In genomic region chr12:49331360-49332222, GRCh38 we compare ENCODE assay signal across 9 cellular contexts. TPM values are rescaled to one million over a fixed set of nuclear protein-coding genes. Genes with fewer than 3 reads are reported as not detected.
A peak's percentile ranks its signal among the peaks of the same experiment; 100 is the strongest.
DNase-seq lines count a peak whose midpoint lies in the region; ATAC-seq, FAIRE-seq and TF ChIP-seq lines count a peak whose summit lies in the region.
"Had no signal": no experiment of that assay in that cellular context is flagged by ENCODE, and none has a peak within 500 bp of the region (broad histone marks: within the 10 kb centered on the region; RNA-seq: fewer than 3 reads in every experiment).

No MANE protein-coding gene starts in this region.

- H3K4me3 ChIP-seq in pancreas: peak overlapping the region in 1 of 4 donors; percentile 12

- H3K27me3 ChIP-seq in pancreas: peaks cover 0 to 8% (median 6%) of the 10 kb centered on the region in 4 donors

- H3K9me3 ChIP-seq in pancreas: no peaks in the 10 kb centered on the region

- no peaks in the 10 kb centered on the region for H3K36me3 ChIP-seq in pancreas

- peak; percentile 91 to 98 (median 96) for ATAC-seq in pancreas
- ATAC-seq in GM21717 (IDR thresholded peaks at IDR 0.05; ENCODE audit: unreplicated experiment): no peak

- H3K4me1 ChIP-seq in pancreas: peaks cover 0 to 4% (median 3%) of the 10 kb centered on the region in 3 donors

- DNase-seq in DMS114 treated with DMSO at 0.1 percent for 48 hours (lab: John Stamatoyannopoulos, UW; ENCODE audit: unreplicated experiment) (peak; percentile 42), HuH-7.5 (ENCODE audit: low spot score) (peak; percentile 96), frontal cortex (ENCODE audit: low spot score in 2 of 2) (peak; percentile 80 to 89), pancreas (peak in 5 of 6 donors; percentile 64 to 88 (median 79)), activated gamma-delta T cell (lab: John Stamatoyannopoulos, UW) (no peak), NCI-H2107 treated with DMSO at 0.1 percent for 48 hours (lab: John Stamatoyannopoulos, UW; ENCODE audit: unreplicated experiment) (no peak)
- DNase-seq: activated B cell treated with CpG ODN at 0.5 μM for 24 hours had no signal

- intact Hi-C loops in pancreas (cut with DNase I): no loop called here

- TF ChIP-seq CTCF in pancreas (IDR thresholded peaks at IDR 0.05): peak; percentile 56 to 76 (median 66)

- no peak overlapping the region for H3K27ac ChIP-seq in pancreas

- FAIRE-seq in TTC549 (lab: Jason Lieb, UNC) (peak; percentile 83), frontal cortex (lab: Jason Lieb, UNC) (no peak), pancreas (lab: Jason Lieb, UNC) (no peak)

- WGBS in pancreas, 2 donors: 31 to 33% methylated on average over 11 of the region's 11 CpGs

RNA-seq across cellular contexts. Expression of gene C1QL4, which starts 5.4 kb away (rescaled TPM):
- total RNA-seq in frontal cortex (0.41 TPM), pancreas (not detected)
- polyA plus RNA-seq in pancreas: not detected
- total RNA-seq: activated B cell treated with CpG ODN at 0.5 μM for 24 hours had no signal

RNA-seq across cellular contexts. Expression of gene TROAP, which starts 8.5 kb away (rescaled TPM):
- total RNA-seq in frontal cortex: 2.9 TPM
- 1 to 10 TPM in 1 of 6 donors, under 1 TPM in 4, not detected in 1; 0.08 to 1.3 (median 0.41) TPM for total RNA-seq in pancreas
- polyA plus RNA-seq in pancreas: under 1 TPM; 0.46 to 0.52 TPM

RNA-seq across cellular contexts. Expression of gene DNAJC22, which starts 15.1 kb away (rescaled TPM):
- under 0.01 TPM for total RNA-seq in frontal cortex
- 10 to 100 TPM in 2 of 6 donors, 1 to 10 TPM in 4; 5.6 to 11.9 (median 8.3) TPM for total RNA-seq in pancreas
- polyA plus RNA-seq in pancreas: 1 to 10 TPM; 4.0 to 7.6 TPM
- total RNA-seq: activated B cell treated with CpG ODN at 0.5 μM for 24 hours had no signal

RNA-seq across cellular contexts. Expression of gene SPATS2, which starts 35.7 kb away (rescaled TPM):
- total RNA-seq in frontal cortex: 50.5 TPM
- 10 to 100 TPM in 2 of 6 donors, 1 to 10 TPM in 4; 7.2 to 12.5 (median 8.6) TPM for total RNA-seq in pancreas
- 10 to 100 TPM; 10.1 to 10.6 TPM for polyA plus RNA-seq in pancreas

RNA-seq across cellular contexts. Expression of gene PRPH, which starts 36.6 kb away (rescaled TPM):
- 0.82 TPM for total RNA-seq in frontal cortex
- total RNA-seq in pancreas: 1 to 10 TPM in 3 of 6 donors, under 1 TPM in 3; 0.44 to 1.9 (median 0.96) TPM
- polyA plus RNA-seq in pancreas: 10 to 100 TPM in 1 of 2 donors, 1 to 10 TPM in 1; 5.3 to 18.7 TPM
- total RNA-seq: activated B cell treated with CpG ODN at 0.5 μM for 24 hours had no signal

Comparison
In these comparisons a context has a peak if more than half of its experiments do, and no peak if none do; other contexts are left out.
1. DNase-seq: peak in DMS114 treated with DMSO at 0.1 percent for 48 hours (single experiment), HuH-7.5 (single experiment), frontal cortex (2 of 2) and pancreas (5 of 6); none in activated gamma-delta T cell (single experiment) and NCI-H2107 treated with DMSO at 0.1 percent for 48 hours (single experiment).